9 cellular contexts compared by ENCODE assay signal in the genomic region with DNA sequence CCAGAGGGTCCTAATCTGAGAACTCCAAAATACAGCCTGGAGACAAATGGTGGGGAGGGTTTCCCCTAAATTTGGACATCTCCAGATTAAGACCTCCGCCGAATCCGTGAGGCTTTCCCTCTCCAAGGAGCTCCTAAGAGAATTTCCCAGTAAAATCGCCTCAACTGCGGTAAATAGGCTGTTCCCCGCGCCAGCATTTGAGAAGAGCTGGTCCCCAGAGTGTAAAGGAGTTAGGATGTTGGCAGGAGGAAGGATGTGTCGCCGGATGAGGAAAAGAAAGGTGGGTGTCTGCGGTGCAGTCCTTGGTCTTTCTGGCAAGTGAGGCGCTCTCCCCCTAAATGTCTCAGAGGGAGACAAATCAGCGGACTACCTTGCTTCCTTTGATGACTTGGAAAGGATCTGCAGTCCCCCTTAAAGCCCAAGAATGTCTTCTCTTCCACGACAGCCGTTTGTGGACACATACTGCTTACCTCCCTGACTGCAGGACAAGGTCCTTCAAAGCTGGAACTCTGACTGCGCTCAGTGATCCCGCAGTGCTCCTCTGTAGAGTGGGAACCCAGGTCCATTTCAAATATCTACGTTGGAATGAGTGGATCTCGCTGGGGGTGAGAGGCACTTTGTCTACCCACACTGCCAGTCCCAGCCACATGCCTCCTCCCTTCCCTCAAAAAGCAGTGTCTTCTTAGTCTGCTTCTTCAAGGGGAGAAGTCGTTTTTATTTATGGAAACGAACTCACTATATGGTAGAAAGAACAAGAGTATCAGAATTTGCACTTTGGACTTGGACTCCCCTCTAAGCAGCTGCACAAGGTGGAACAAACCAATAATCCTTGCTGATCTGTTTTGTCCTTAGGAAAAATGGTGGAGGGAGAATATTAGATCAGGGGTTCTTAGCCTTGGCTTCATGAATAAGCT. TPM values are rescaled to one million over a fixed set of nuclear protein-coding genes. Genes with fewer than 3 reads are reported as not detected.
DNase-seq lines count a peak whose midpoint lies in the region; ATAC-seq and TF ChIP-seq lines count a peak whose summit lies in the region.
"Had no signal": no experiment of that assay in that cellular context is flagged by ENCODE, and none has a peak within 500 bp of the region (broad histone marks: within the 10 kb centered on the region; RNA-seq: fewer than 3 reads in every experiment).

No MANE protein-coding gene starts in this region.

- no peaks in the 10 kb centered on the region for H3K36me3 Mint-ChIP-seq in natural killer cell treated with Interleukin-12 subunit alpha and Interleukin-12 subunit beta and Interleukin-15 and Interleukin-18, amount 100 ng/mL, for 72 hours

- H3K27me3 Mint-ChIP-seq in natural killer cell treated with Interleukin-12 subunit alpha and Interleukin-12 subunit beta and Interleukin-15 and Interleukin-18, amount 100 ng/mL, for 72 hours: peaks cover 6 to 10% of the 10 kb centered on the region in 2 donors

- WGBS in HUES64: 44% methylated on average over 20 of the region's 20 CpGs

- H3K9me3 ChIP-seq in HUES64 (ENCODE audit: insufficient read depth, low read depth, low read length) (no peaks in the 10 kb centered on the region), colonic mucosa (no peaks in the 10 kb centered on the region)

- peak overlapping the region; percentile 85 for H3K4me3 ChIP-seq in AG10803 (ENCODE audit: low read length)
- H3K4me3 ChIP-seq in HUES64 (ENCODE audit: low read length): peak overlapping the region; percentile 87
- peak overlapping the region; percentile 42 for H3K4me3 ChIP-seq in colonic mucosa

- H3K4me1 ChIP-seq in HUES64 (ENCODE audit: insufficient read depth, low read length) (peaks cover 22% of the 10 kb centered on the region), colonic mucosa (peaks cover 9% of the 10 kb centered on the region)

- DNase-seq in AG10803 (ENCODE audit: low read depth) (no peak), colonic mucosa (no peak), GDM1 (lab: John Stamatoyannopoulos, UW) (no peak), NOMO-1 treated with DMSO at 0.1 percent for 48 hours (lab: John Stamatoyannopoulos, UW; ENCODE audit: unreplicated experiment) (no peak)
- DNase-seq in natural killer cell treated with Interleukin-12 subunit alpha and Interleukin-12 subunit beta and Interleukin-15 and Interleukin-18, amount 100 ng/mL, for 72 hours (ENCODE audit: low spot score): no peak
- no peak for DNase-seq in stimulated activated naive CD4-positive, alpha-beta T cell treated with Interleukin-2 at 50 U/mL for 16 hours (lab: John Stamatoyannopoulos, UW)
- DNase-seq: GOT3 had no signal

- peaks cover 11% of the 10 kb centered on the region for H3K27me3 ChIP-seq in HUES64 (ENCODE audit: insufficient read depth, low read length)
- peaks cover 3% of the 10 kb centered on the region for H3K27me3 ChIP-seq in colonic mucosa

- peak overlapping the region; percentile 8 to 23 for H3K27ac Mint-ChIP-seq in natural killer cell treated with Interleukin-12 subunit alpha and Interleukin-12 subunit beta and Interleukin-15 and Interleukin-18, amount 100 ng/mL, for 72 hours

- TF ChIP-seq CTCF in AG10803 (conservative IDR thresholded peaks at IDR 0.05; ENCODE audit: low read length): no peak
- no peak for TF ChIP-seq CTCF in colonic mucosa (IDR thresholded peaks at IDR 0.05)

- H3K27ac ChIP-seq in HUES64 (ENCODE audit: low read depth, low read length) (peak overlapping the region; percentile 24; the same call in 1 of the 2 replicates), colonic mucosa (no peak overlapping the region)

- peak overlapping the region; percentile 59 for H3K4me3 Mint-ChIP-seq in natural killer cell treated with Interleukin-12 subunit alpha and Interleukin-12 subunit beta and Interleukin-15 and Interleukin-18, amount 100 ng/mL, for 72 hours

- H3K9ac ChIP-seq in HUES64 (ENCODE audit: low read depth, low read length) (peak overlapping the region; percentile 91), colonic mucosa (ENCODE audit: low read depth in 2 of 2, low read length in 2 of 2) (peak overlapping the region; percentile 63 to 76)

- H3K4me1 Mint-ChIP-seq in natural killer cell treated with Interleukin-12 subunit alpha and Interleukin-12 subunit beta and Interleukin-15 and Interleukin-18, amount 100 ng/mL, for 72 hours (ENCODE audit: low read depth in 2 of 2): peaks cover 8 to 14% of the 10 kb centered on the region in 2 donors

- intact Hi-C loops in colonic mucosa (cut with DNase I): loop anchor here (5.0 to 10.0 kb wide), 2 partner anchors 80 to 97 kb away; a partner anchor contains a TSS

- no peaks in the 10 kb centered on the region for H3K9me3 Mint-ChIP-seq in natural killer cell treated with Interleukin-12 subunit alpha and Interleukin-12 subunit beta and Interleukin-15 and Interleukin-18, amount 100 ng/mL, for 72 hours

- no peaks in the 10 kb centered on the region for H3K36me3 ChIP-seq in HUES64 (ENCODE audit: insufficient read depth, low read length)
- H3K36me3 ChIP-seq in colonic mucosa: no peaks in the 10 kb centered on the region

- no peak for ATAC-seq in natural killer cell treated with Interleukin-12 subunit alpha and Interleukin-12 subunit beta and Interleukin-15 and Interleukin-18, amount 100 ng/mL, for 72 hours
- no peak for ATAC-seq in HG02885 (IDR thresholded peaks at IDR 0.05; ENCODE audit: poor library complexity, unreplicated experiment)

RNA-seq across cellular contexts. Expression of a gene that starts 1.0 kb away (rescaled TPM):
- 39.8 TPM for polyA plus RNA-seq in HUES64 (2013, experiment 1 of 2)
- 45.5 TPM for polyA plus RNA-seq in HUES64 (2013, experiment 2 of 2)
- 10 to 100 TPM; 26.1 to 47.5 TPM for total RNA-seq in colonic mucosa
- total RNA-seq in natural killer cell treated with Interleukin-12 subunit alpha and Interleukin-12 subunit beta and Interleukin-15 and Interleukin-18, amount 100 ng/mL, for 72 hours: 10 to 100 TPM in 1 of 2 donors, 1 to 10 TPM in 1; 8.5 to 12.3 TPM
